ENCODE assay signal across 1 cellular context in the genomic region with DNA sequence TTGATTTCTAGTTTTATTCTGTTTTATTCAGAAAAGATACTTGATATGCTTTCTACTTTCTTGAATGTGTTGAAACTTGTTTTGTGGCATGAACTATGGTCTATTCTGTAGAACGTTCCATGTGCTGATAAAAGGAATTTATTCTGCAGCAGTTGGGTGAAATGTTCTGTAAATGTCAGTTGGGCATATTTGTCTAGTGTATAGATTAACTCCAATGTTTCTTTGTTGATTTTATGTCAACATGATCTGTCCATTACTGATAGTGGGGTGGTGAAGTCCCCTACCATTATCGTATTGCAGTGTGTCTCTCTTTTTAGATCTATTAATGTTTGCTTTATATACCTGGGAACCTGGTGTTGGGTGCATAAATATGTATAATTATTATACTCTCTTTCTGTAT.
TF ChIP-seq lines count a peak whose summit lies in the region.

No MANE protein-coding gene starts in this region.

TF ChIP-seq in HepG2, 621 proteins besides CTCF, POLR2A, EP300 and RAD21 (continued from another document and continues in another):
- TF ChIP-seq CBX5 (CRISPR knock-in tag; IDR thresholded peaks at IDR 0.05; ENCODE audit: borderline replicate concordance) (no peak), HMG20B (CRISPR knock-in tag; conservative IDR thresholded peaks at IDR 0.05) (no peak), KLF15 (CRISPR knock-in tag; IDR thresholded peaks at IDR 0.05; ENCODE audit: borderline replicate concordance) (no peak), MEIS1 (CRISPR knock-in tag; IDR thresholded peaks at IDR 0.05; ENCODE audit: borderline replicate concordance) (no peak), CREB1 (IDR thresholded peaks at IDR 0.05) (no peak), CREB1 (CRISPR knock-in tag; IDR thresholded peaks at IDR 0.05) (0 out of 2 replicates have a peak, but pooled peaks have one; percentile 15), ZNF432 (CRISPR knock-in tag; IDR thresholded peaks at IDR 0.05; ENCODE audit: borderline replicate concordance) (no peak), ZNF317 (CRISPR knock-in tag; IDR thresholded peaks at IDR 0.05) (no peak), DR1 (CRISPR knock-in tag; IDR thresholded peaks at IDR 0.05) (no peak), AHR (CRISPR knock-in tag; IDR thresholded peaks at IDR 0.05) (no peak), ATRX (CRISPR knock-in tag; IDR thresholded peaks at IDR 0.05; ENCODE audit: borderline replicate concordance) (no peak), SMAD1 (CRISPR knock-in tag; IDR thresholded peaks at IDR 0.05; ENCODE audit: borderline replicate concordance, low read depth) (no peak), SYNCRIP (IDR thresholded peaks at IDR 0.05; ENCODE audit: insufficient read depth, low read depth, low read length) (no peak), ZNF264 (CRISPR knock-in tag; IDR thresholded peaks at IDR 0.05) (0 out of 2 replicates have a peak, but pooled peaks have one; percentile 40), ZNF577 (CRISPR knock-in tag; IDR thresholded peaks at IDR 0.05; ENCODE audit: borderline replicate concordance, low read depth) (no peak), SIX1 (CRISPR knock-in tag; IDR thresholded peaks at IDR 0.05; ENCODE audit: borderline replicate concordance) (peak; percentile 49; the same call in 1 of the 2 replicates), TMF1 (CRISPR knock-in tag; IDR thresholded peaks at IDR 0.05; ENCODE audit: low read depth) (no peak), U2AF2 (IDR thresholded peaks at IDR 0.05; ENCODE audit: low read depth, low read length) (no peak), ZNF773 (CRISPR knock-in tag; IDR thresholded peaks at IDR 0.05; ENCODE audit: borderline replicate concordance) (no peak), CHCHD3 (CRISPR knock-in tag; IDR thresholded peaks at IDR 0.05) (no peak), MED8 (CRISPR knock-in tag; IDR thresholded peaks at IDR 0.05; ENCODE audit: insufficient replicate concordance) (no peak), FOXA3 (CRISPR knock-in tag; IDR thresholded peaks at IDR 0.05) (peak; percentile 86), IRX3 (CRISPR knock-in tag; IDR thresholded peaks at IDR 0.05; ENCODE audit: borderline replicate concordance, low read depth) (no peak), EZH2 (conservative IDR thresholded peaks at IDR 0.05; ENCODE audit: low read depth, low read length) (no peak), THYN1 (CRISPR knock-in tag; IDR thresholded peaks at IDR 0.05; ENCODE audit: borderline replicate concordance, low read depth) (no peak), ZNF792 (CRISPR knock-in tag; IDR thresholded peaks at IDR 0.05) (no peak), TBX3 (IDR thresholded peaks at IDR 0.05; ENCODE audit: borderline replicate concordance) (peak; percentile 41; the same call in 1 of the 2 replicates), KAT8 (CRISPR knock-in tag; IDR thresholded peaks at IDR 0.05) (no peak)
- TF ChIP-seq, protein P1, sequence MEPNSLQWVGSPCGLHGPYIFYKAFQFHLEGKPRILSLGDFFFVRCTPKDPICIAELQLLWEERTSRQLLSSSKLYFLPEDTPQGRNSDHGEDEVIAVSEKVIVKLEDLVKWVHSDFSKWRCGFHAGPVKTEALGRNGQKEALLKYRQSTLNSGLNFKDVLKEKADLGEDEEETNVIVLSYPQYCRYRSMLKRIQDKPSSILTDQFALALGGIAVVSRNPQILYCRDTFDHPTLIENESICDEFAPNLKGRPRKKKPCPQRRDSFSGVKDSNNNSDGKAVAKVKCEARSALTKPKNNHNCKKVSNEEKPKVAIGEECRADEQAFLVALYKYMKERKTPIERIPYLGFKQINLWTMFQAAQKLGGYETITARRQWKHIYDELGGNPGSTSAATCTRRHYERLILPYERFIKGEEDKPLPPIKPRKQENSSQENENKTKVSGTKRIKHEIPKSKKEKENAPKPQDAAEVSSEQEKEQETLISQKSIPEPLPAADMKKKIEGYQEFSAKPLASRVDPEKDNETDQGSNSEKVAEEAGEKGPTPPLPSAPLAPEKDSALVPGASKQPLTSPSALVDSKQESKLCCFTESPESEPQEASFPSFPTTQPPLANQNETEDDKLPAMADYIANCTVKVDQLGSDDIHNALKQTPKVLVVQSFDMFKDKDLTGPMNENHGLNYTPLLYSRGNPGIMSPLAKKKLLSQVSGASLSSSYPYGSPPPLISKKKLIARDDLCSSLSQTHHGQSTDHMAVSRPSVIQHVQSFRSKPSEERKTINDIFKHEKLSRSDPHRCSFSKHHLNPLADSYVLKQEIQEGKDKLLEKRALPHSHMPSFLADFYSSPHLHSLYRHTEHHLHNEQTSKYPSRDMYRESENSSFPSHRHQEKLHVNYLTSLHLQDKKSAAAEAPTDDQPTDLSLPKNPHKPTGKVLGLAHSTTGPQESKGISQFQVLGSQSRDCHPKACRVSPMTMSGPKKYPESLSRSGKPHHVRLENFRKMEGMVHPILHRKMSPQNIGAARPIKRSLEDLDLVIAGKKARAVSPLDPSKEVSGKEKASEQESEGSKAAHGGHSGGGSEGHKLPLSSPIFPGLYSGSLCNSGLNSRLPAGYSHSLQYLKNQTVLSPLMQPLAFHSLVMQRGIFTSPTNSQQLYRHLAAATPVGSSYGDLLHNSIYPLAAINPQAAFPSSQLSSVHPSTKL (CRISPR knock-in tag; IDR thresholded peaks at IDR 0.05) = peak; percentile 13; the same call in 1 of the 2 replicates
- TF ChIP-seq, protein P2, sequence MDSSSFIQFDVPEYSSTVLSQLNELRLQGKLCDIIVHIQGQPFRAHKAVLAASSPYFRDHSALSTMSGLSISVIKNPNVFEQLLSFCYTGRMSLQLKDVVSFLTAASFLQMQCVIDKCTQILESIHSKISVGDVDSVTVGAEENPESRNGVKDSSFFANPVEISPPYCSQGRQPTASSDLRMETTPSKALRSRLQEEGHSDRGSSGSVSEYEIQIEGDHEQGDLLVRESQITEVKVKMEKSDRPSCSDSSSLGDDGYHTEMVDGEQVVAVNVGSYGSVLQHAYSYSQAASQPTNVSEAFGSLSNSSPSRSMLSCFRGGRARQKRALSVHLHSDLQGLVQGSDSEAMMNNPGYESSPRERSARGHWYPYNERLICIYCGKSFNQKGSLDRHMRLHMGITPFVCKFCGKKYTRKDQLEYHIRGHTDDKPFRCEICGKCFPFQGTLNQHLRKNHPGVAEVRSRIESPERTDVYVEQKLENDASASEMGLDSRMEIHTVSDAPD (CRISPR knock-in tag; IDR thresholded peaks at IDR 0.05) = no peak
- TF ChIP-seq, protein P3, sequence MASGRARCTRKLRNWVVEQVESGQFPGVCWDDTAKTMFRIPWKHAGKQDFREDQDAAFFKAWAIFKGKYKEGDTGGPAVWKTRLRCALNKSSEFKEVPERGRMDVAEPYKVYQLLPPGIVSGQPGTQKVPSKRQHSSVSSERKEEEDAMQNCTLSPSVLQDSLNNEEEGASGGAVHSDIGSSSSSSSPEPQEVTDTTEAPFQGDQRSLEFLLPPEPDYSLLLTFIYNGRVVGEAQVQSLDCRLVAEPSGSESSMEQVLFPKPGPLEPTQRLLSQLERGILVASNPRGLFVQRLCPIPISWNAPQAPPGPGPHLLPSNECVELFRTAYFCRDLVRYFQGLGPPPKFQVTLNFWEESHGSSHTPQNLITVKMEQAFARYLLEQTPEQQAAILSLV (CRISPR knock-in tag; IDR thresholded peaks at IDR 0.05; ENCODE audit: borderline replicate concordance) = no peak
- TF ChIP-seq, protein P4, sequence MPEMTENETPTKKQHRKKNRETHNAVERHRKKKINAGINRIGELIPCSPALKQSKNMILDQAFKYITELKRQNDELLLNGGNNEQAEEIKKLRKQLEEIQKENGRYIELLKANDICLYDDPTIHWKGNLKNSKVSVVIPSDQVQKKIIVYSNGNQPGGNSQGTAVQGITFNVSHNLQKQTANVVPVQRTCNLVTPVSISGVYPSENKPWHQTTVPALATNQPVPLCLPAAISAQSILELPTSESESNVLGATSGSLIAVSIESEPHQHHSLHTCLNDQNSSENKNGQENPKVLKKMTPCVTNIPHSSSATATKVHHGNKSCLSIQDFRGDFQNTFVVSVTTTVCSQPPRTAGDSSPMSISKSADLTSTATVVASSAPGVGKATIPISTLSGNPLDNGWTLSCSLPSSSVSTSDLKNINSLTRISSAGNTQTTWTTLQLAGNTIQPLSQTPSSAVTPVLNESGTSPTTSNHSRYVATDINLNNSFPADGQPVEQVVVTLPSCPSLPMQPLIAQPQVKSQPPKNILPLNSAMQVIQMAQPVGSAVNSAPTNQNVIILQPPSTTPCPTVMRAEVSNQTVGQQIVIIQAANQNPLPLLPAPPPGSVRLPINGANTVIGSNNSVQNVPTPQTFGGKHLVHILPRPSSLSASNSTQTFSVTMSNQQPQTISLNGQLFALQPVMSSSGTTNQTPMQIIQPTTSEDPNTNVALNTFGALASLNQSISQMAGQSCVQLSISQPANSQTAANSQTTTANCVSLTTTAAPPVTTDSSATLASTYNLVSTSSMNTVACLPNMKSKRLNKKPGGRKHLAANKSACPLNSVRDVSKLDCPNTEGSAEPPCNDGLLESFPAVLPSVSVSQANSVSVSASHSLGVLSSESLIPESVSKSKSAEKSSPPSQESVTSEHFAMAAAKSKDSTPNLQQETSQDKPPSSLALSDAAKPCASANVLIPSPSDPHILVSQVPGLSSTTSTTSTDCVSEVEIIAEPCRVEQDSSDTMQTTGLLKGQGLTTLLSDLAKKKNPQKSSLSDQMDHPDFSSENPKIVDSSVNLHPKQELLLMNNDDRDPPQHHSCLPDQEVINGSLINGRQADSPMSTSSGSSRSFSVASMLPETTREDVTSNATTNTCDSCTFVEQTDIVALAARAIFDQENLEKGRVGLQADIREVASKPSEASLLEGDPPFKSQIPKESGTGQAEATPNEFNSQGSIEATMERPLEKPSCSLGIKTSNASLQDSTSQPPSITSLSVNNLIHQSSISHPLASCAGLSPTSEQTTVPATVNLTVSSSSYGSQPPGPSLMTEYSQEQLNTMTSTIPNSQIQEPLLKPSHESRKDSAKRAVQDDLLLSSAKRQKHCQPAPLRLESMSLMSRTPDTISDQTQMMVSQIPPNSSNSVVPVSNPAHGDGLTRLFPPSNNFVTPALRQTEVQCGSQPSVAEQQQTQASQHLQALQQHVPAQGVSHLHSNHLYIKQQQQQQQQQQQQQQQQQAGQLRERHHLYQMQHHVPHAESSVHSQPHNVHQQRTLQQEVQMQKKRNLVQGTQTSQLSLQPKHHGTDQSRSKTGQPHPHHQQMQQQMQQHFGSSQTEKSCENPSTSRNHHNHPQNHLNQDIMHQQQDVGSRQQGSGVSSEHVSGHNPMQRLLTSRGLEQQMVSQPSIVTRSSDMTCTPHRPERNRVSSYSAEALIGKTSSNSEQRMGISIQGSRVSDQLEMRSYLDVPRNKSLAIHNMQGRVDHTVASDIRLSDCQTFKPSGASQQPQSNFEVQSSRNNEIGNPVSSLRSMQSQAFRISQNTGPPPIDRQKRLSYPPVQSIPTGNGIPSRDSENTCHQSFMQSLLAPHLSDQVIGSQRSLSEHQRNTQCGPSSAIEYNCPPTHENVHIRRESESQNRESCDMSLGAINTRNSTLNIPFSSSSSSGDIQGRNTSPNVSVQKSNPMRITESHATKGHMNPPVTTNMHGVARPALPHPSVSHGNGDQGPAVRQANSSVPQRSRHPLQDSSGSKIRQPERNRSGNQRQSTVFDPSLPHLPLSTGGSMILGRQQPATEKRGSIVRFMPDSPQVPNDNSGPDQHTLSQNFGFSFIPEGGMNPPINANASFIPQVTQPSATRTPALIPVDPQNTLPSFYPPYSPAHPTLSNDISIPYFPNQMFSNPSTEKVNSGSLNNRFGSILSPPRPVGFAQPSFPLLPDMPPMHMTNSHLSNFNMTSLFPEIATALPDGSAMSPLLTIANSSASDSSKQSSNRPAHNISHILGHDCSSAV (CRISPR knock-in tag; IDR thresholded peaks at IDR 0.05; ENCODE audit: borderline replicate concordance) = no peak
- TF ChIP-seq, protein P5, sequence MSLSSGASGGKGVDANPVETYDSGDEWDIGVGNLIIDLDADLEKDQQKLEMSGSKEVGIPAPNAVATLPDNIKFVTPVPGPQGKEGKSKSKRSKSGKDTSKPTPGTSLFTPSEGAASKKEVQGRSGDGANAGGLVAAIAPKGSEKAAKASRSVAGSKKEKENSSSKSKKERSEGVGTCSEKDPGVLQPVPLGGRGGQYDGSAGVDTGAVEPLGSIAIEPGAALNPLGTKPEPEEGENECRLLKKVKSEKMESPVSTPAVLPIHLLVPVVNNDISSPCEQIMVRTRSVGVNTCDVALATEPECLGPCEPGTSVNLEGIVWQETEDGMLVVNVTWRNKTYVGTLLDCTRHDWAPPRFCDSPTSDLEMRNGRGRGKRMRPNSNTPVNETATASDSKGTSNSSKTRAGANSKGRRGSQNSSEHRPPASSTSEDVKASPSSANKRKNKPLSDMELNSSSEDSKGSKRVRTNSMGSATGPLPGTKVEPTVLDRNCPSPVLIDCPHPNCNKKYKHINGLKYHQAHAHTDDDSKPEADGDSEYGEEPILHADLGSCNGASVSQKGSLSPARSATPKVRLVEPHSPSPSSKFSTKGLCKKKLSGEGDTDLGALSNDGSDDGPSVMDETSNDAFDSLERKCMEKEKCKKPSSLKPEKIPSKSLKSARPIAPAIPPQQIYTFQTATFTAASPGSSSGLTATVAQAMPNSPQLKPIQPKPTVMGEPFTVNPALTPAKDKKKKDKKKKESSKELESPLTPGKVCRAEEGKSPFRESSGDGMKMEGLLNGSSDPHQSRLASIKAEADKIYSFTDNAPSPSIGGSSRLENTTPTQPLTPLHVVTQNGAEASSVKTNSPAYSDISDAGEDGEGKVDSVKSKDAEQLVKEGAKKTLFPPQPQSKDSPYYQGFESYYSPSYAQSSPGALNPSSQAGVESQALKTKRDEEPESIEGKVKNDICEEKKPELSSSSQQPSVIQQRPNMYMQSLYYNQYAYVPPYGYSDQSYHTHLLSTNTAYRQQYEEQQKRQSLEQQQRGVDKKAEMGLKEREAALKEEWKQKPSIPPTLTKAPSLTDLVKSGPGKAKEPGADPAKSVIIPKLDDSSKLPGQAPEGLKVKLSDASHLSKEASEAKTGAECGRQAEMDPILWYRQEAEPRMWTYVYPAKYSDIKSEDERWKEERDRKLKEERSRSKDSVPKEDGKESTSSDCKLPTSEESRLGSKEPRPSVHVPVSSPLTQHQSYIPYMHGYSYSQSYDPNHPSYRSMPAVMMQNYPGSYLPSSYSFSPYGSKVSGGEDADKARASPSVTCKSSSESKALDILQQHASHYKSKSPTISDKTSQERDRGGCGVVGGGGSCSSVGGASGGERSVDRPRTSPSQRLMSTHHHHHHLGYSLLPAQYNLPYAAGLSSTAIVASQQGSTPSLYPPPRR (CRISPR knock-in tag; IDR thresholded peaks at IDR 0.05; ENCODE audit: borderline replicate concordance) = peak; percentile 65; the same call in 1 of the 2 replicates
